Comparison of ENCODE assay signal across 17 cellular contexts in the genomic region with DNA sequence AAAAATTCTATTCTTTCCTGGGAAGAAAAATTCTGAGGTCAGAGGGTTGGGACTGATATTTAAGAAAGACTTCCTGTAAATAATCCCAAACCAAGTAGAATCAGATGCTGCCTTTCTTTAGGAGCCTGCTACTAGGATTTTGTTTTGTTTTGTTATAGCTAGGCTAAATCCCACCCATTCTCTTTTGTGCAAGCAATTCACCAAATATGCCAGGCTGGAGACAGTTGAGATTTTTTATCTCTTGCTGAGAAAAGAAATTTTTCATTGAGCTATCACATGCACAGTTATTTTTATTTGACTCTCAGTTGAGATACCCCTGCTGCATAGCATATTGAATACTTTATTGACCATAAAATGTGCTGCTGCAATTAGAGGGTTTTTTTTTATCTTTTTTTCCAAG.
A peak's percentile ranks its signal among the peaks of the same experiment; 100 is the strongest.
DNase-seq lines count a peak whose midpoint lies in the region; ATAC-seq and TF ChIP-seq lines count a peak whose summit lies in the region.
"Had no signal": no experiment of that assay in that cellular context is flagged by ENCODE, and none has a peak within 500 bp of the region (broad histone marks: within the 10 kb centered on the region; RNA-seq: fewer than 3 reads in every experiment).

No MANE protein-coding gene starts in this region.

- H3K4me2 ChIP-seq in GM23338 (no peak overlapping the region), SK-N-SH (0 out of 2 replicates have a peak overlapping the region, but pooled peaks have one; percentile 11)

- intact Hi-C loops in stomach (cut with DNase I; ENCODE audit: low total_unique reads): no loop called here

- peaks cover 19% of the 10 kb centered on the region for H3K4me1 Mint-ChIP-seq in GM23338
- H3K4me1 Mint-ChIP-seq: CD4-positive, alpha-beta memory T cell had no signal

- ATAC-seq in GM23338: no peak
- ATAC-seq: HCT116 had no signal

- no peak for TF ChIP-seq CTCF in GM23338 (conservative IDR thresholded peaks at IDR 0.05; ENCODE audit: low read depth in 2 of 2)
- no peak for TF ChIP-seq CTCF in SK-N-SH (IDR thresholded peaks at IDR 0.05)
- TF ChIP-seq CTCF in choroid plexus epithelial cell (conservative IDR thresholded peaks at IDR 0.05; ENCODE audit: low read depth, low read length): no peak
- TF ChIP-seq CTCF in stomach (IDR thresholded peaks at IDR 0.05): no peak

- H3K79me2 ChIP-seq in GM23338 (replicated peaks; ENCODE audit: insufficient read depth) (no peaks in the 10 kb centered on the region), SK-N-SH (ENCODE audit: insufficient read depth) (no peaks in the 10 kb centered on the region)

- H3K9ac ChIP-seq in SK-N-SH: no peak overlapping the region
- H3K9ac ChIP-seq: GM23248 had no signal

- H4K20me1 ChIP-seq in GM23338 (replicated peaks; ENCODE audit: insufficient read depth) (no peaks in the 10 kb centered on the region), SK-N-SH (ENCODE audit: insufficient read depth) (no peaks in the 10 kb centered on the region)

- TF ChIP-seq EP300 in SK-N-SH (IDR thresholded peaks at IDR 0.05; ENCODE audit: borderline replicate concordance in 1 of 2, low read depth in 1 of 2, low read length in 1 of 2): no peak
- no peak for TF ChIP-seq EP300 in stomach (IDR thresholded peaks at IDR 0.05)

- DNase-seq in GM23338 (ENCODE audit: low spot score): no peak
- DNase-seq in SK-N-SH: no peak
- DNase-seq in choroid plexus epithelial cell (ENCODE audit: low read depth): peak; percentile 23
- DNase-seq in stomach: no peak
- no peak for DNase-seq in NCI-H2029 treated with DMSO at 0.1 percent for 48 hours (lab: John Stamatoyannopoulos, UW)
- DNase-seq in midbrain (lab: John Stamatoyannopoulos, UW): no peak
- no peak for DNase-seq in NCI-H2227 treated with DMSO at 0.1 percent for 48 hours (lab: John Stamatoyannopoulos, UW)
- DNase-seq: C1 segment of cervical spinal cord; Calu3; CD4-positive, alpha-beta memory T cell; COR-L47; DMS53; DMS79 treated with DMSO at 0.1 percent for 48 hours; H9 had no signal

- H3K4me3 Mint-ChIP-seq in GM23338: no peak overlapping the region
- H3K4me3 Mint-ChIP-seq: CD4-positive, alpha-beta memory T cell; H9 had no signal

- H3F3A ChIP-seq in GM23338 (replicated peaks; ENCODE audit: low read depth) (no peaks in the 10 kb centered on the region), SK-N-SH (replicated peaks; ENCODE audit: insufficient read depth) (no peaks in the 10 kb centered on the region)

- H3K27me3 Mint-ChIP-seq in GM23338 (ENCODE audit: insufficient read depth, low read depth, poor library complexity): no peaks in the 10 kb centered on the region
- H3K27me3 Mint-ChIP-seq: CD4-positive, alpha-beta memory T cell had no signal

- TF ChIP-seq POLR2A in stomach (IDR thresholded peaks at IDR 0.05): no peak

- no peaks in the 10 kb centered on the region for H3K36me3 Mint-ChIP-seq in GM23338 (ENCODE audit: low read depth)
- H3K36me3 Mint-ChIP-seq: CD4-positive, alpha-beta memory T cell had no signal

- no peak overlapping the region for H3K27ac Mint-ChIP-seq in GM23338
- H3K27ac Mint-ChIP-seq: CD4-positive, alpha-beta memory T cell had no signal

- CTCF ChIA-PET in SK-N-SH (lab: Yijun Ruan, JAX): interaction anchor here (1.4 to 4.0 kb wide), 4 partner anchors 13 to 979 kb away, joined by 4 to 16 read pairs (median 6); no protein-coding TSS in a partner anchor

- no peak overlapping the region for H3K27ac ChIP-seq in GM23338 (ENCODE audit: low read depth)
- H3K27ac ChIP-seq in SK-N-SH (ENCODE audit: low read depth in 2 of 2, low read length in 1 of 2): peak overlapping the region in 1 of 2 experiments; percentile 87; a peak in 2 of 4 replicates
- peak overlapping the region; percentile 30 for H3K27ac ChIP-seq in mesodermal cell (ENCODE audit: low read depth, low read length, severe bottlenecking)
- H3K27ac ChIP-seq in stomach: no peak overlapping the region
- H3K27ac ChIP-seq: GM23248 had no signal

- no peaks in the 10 kb centered on the region for H3K9me3 Mint-ChIP-seq in GM23338
- H3K9me3 Mint-ChIP-seq: H9 had no signal

- H3K4me3 ChIP-seq in GM23338 (no peak overlapping the region), SK-N-SH (ENCODE audit: low read depth in 2 of 2, low read length in 1 of 2) (no peak overlapping the region), choroid plexus epithelial cell (ENCODE audit: low read depth, low read length) (no peak overlapping the region), mesodermal cell (ENCODE audit: extremely low read depth, insufficient read depth, low read length, poor library complexity, severe bottlenecking) (no peak overlapping the region), stomach (no peak overlapping the region)
- H3K4me3 ChIP-seq: GM23248 had no signal

- H3K9me2 ChIP-seq in GM23338 (ENCODE audit: insufficient read depth) (peaks cover 2% of the 10 kb centered on the region; the same call in 1 of the 2 replicates), SK-N-SH (no peaks in the 10 kb centered on the region)

- no peak for TF ChIP-seq RAD21 in SK-N-SH (IDR thresholded peaks at IDR 0.05; ENCODE audit: low read length)

- H3K4me1 ChIP-seq in GM23338 (ENCODE audit: insufficient read depth) (peaks cover 7% of the 10 kb centered on the region; the same call in 1 of the 2 replicates), SK-N-SH (ENCODE audit: control insufficient read depth in 1 of 2, insufficient read depth in 2 of 2, low read depth in 1 of 2, low read length in 1 of 2) (peaks cover 0 to 19% of the 10 kb centered on the region in 2 experiments; a peak in 2 of 4 replicates), mesodermal cell (ENCODE audit: control insufficient read depth, insufficient read depth, low read length, poor library complexity, severe bottlenecking) (peaks cover 15% of the 10 kb centered on the region), stomach (no peaks in the 10 kb centered on the region)

- H2AFZ ChIP-seq in GM23338 (peak overlapping the region; percentile 83; the same call in 1 of the 2 replicates), SK-N-SH (ENCODE audit: low read depth) (no peak overlapping the region)
- H2AFZ ChIP-seq: GM23248 had no signal

- no peaks in the 10 kb centered on the region for H3K27me3 ChIP-seq in GM23338 (ENCODE audit: insufficient read depth)
- no peaks in the 10 kb centered on the region for H3K27me3 ChIP-seq in SK-N-SH (ENCODE audit: insufficient read depth)
- H3K27me3 ChIP-seq in stomach: no peaks in the 10 kb centered on the region

- H3K9me3 ChIP-seq in SK-N-SH (no peaks in the 10 kb centered on the region), mesodermal cell (ENCODE audit: control insufficient read depth, low read length) (no peaks in the 10 kb centered on the region), stomach (no peaks in the 10 kb centered on the region)

- POLR2A ChIA-PET in SK-N-SH (lab: Yijun Ruan, JAX): interaction anchor here (1.2 kb wide), 1 partner anchor 19 kb away, joined by 4 read pairs; no protein-coding TSS in a partner anchor

- H3K36me3 ChIP-seq in GM23338 (ENCODE audit: insufficient read depth) (no peaks in the 10 kb centered on the region), SK-N-SH (replicated peaks in 1 of 2; ENCODE audit: control insufficient read depth in 1 of 2, insufficient read depth in 2 of 2, low read length in 1 of 2) (no peaks in the 10 kb centered on the region), mesodermal cell (ENCODE audit: control insufficient read depth, insufficient read depth, low read length) (no peaks in the 10 kb centered on the region), stomach (no peaks in the 10 kb centered on the region)

TF ChIP-seq in GM23338, 12 proteins besides CTCF, POLR2A, EP300 and RAD21 (continues in another document):
- no peak for TF ChIP-seq NANOG (IDR thresholded peaks at IDR 0.05; ENCODE audit: borderline replicate concordance)
- TF ChIP-seq ZNF114 (CRISPR knock-in tag; IDR thresholded peaks at IDR 0.05): no peak
- TF ChIP-seq POLR2AphosphoS5 (IDR thresholded peaks at IDR 0.05; ENCODE audit: low read depth): no peak
- TF ChIP-seq EZH2 (IDR thresholded peaks at IDR 0.05; ENCODE audit: low read depth, unreplicated experiment): no peak

TF ChIP-seq in SK-N-SH, 30 proteins besides CTCF, POLR2A, EP300 and RAD21 (continues in another document):
- TF ChIP-seq SIN3A (IDR thresholded peaks at IDR 0.05; ENCODE audit: borderline replicate concordance, low read depth, low read length): no peak
- TF ChIP-seq, protein P1, sequence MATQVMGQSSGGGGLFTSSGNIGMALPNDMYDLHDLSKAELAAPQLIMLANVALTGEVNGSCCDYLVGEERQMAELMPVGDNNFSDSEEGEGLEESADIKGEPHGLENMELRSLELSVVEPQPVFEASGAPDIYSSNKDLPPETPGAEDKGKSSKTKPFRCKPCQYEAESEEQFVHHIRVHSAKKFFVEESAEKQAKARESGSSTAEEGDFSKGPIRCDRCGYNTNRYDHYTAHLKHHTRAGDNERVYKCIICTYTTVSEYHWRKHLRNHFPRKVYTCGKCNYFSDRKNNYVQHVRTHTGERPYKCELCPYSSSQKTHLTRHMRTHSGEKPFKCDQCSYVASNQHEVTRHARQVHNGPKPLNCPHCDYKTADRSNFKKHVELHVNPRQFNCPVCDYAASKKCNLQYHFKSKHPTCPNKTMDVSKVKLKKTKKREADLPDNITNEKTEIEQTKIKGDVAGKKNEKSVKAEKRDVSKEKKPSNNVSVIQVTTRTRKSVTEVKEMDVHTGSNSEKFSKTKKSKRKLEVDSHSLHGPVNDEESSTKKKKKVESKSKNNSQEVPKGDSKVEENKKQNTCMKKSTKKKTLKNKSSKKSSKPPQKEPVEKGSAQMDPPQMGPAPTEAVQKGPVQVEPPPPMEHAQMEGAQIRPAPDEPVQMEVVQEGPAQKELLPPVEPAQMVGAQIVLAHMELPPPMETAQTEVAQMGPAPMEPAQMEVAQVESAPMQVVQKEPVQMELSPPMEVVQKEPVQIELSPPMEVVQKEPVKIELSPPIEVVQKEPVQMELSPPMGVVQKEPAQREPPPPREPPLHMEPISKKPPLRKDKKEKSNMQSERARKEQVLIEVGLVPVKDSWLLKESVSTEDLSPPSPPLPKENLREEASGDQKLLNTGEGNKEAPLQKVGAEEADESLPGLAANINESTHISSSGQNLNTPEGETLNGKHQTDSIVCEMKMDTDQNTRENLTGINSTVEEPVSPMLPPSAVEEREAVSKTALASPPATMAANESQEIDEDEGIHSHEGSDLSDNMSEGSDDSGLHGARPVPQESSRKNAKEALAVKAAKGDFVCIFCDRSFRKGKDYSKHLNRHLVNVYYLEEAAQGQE (IDR thresholded peaks at IDR 0.05; ENCODE audit: low read depth, low read length): no peak
- no peak for TF ChIP-seq POLR2AphosphoS5 (IDR thresholded peaks at IDR 0.05; ENCODE audit: low read depth, low read length)
- no peak for TF ChIP-seq TCF12 (IDR thresholded peaks at IDR 0.05)
- TF ChIP-seq, protein P2, sequence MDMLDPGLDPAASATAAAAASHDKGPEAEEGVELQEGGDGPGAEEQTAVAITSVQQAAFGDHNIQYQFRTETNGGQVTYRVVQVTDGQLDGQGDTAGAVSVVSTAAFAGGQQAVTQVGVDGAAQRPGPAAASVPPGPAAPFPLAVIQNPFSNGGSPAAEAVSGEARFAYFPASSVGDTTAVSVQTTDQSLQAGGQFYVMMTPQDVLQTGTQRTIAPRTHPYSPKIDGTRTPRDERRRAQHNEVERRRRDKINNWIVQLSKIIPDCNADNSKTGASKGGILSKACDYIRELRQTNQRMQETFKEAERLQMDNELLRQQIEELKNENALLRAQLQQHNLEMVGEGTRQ (IDR thresholded peaks at IDR 0.05; ENCODE audit: borderline replicate concordance, low read depth, low read length): no peak
